21 cellular contexts compared by ENCODE assay signal in genomic region chr6:83038246-83038645, GRCh38. TPM values are rescaled to one million over a fixed set of nuclear protein-coding genes. Genes with fewer than 3 reads are reported as not detected.
DNase-seq lines count a peak whose midpoint lies in the region; ATAC-seq, FAIRE-seq and TF ChIP-seq lines count a peak whose summit lies in the region.
"Had no signal": no experiment of that assay in that cellular context is flagged by ENCODE, and none has a peak within 500 bp of the region (broad histone marks: within the 10 kb centered on the region; RNA-seq: fewer than 3 reads in every experiment).

No MANE protein-coding gene starts in this region.

- peaks cover 9% of the 10 kb centered on the region for H3K79me2 ChIP-seq in Karpas-422 (ENCODE audit: low read length)

- no peak overlapping the region for H3K27ac ChIP-seq in Karpas-422 (ENCODE audit: low read length)
- H3K27ac ChIP-seq: BLaER1, GM23248, HL-60 had no signal

- H3K36me3 ChIP-seq in bronchial epithelial cell (ENCODE audit: control insufficient read depth, insufficient read depth, low read length) (no peaks in the 10 kb centered on the region), Karpas-422 (ENCODE audit: insufficient read depth, low read length) (peaks cover 30% of the 10 kb centered on the region)
- H3K36me3 ChIP-seq: BLaER1, HAP-1 had no signal

- no peaks in the 10 kb centered on the region for H3K27me3 Mint-ChIP-seq in naive thymus-derived CD8-positive, alpha-beta T cell
- H3K27me3 Mint-ChIP-seq: CD4-positive, alpha-beta memory T cell had no signal

- H3K4me2 ChIP-seq in Karpas-422 (ENCODE audit: low read depth, low read length, poor library complexity, severe bottlenecking) = no peak overlapping the region
- H3K4me2 ChIP-seq: BLaER1 had no signal

- DNase-seq in EL (peak; percentile 4), M059J (ENCODE audit: low read depth) (peak; percentile 40), bronchial epithelial cell (ENCODE audit: low read depth) (peak; percentile 56), kidney tubule cell (ENCODE audit: low spot score) (peak; percentile 61), Karpas-422 (no peak), HT-29 (ENCODE audit: low spot score) (no peak)
- no peak for DNase-seq in naive thymus-derived CD8-positive, alpha-beta T cell
- DNase-seq: 8988T; Calu3; CD4-positive, alpha-beta memory T cell; DMS79 treated with DMSO at 0.1 percent for 48 hours; GM23248; IMR-90 had no signal

- no peak overlapping the region for H3K4me3 Mint-ChIP-seq in naive thymus-derived CD8-positive, alpha-beta T cell
- H3K4me3 Mint-ChIP-seq: CD14-positive monocyte; CD4-positive, alpha-beta memory T cell had no signal

- no peak for ATAC-seq in naive thymus-derived CD8-positive, alpha-beta T cell
- ATAC-seq in HG03342 (IDR thresholded peaks at IDR 0.05; ENCODE audit: unreplicated experiment) = no peak

- peaks cover 0 to 3% (median 0%) of the 10 kb centered on the region in 4 donors for H3K4me1 Mint-ChIP-seq in naive thymus-derived CD8-positive, alpha-beta T cell
- H3K4me1 Mint-ChIP-seq: CD14-positive monocyte; CD4-positive, alpha-beta memory T cell had no signal

- no peak for FAIRE-seq in bronchial epithelial cell (lab: Jason Lieb, UNC)
- FAIRE-seq: G401.6, GM12891, HTR-8/SVneo had no signal

- no peak overlapping the region for H3K27ac Mint-ChIP-seq in naive thymus-derived CD8-positive, alpha-beta T cell
- H3K27ac Mint-ChIP-seq: CD14-positive monocyte; CD4-positive, alpha-beta memory T cell had no signal

- peaks cover 26 to 49% (median 47%) of the 10 kb centered on the region in 3 donors for H3K36me3 Mint-ChIP-seq in naive thymus-derived CD8-positive, alpha-beta T cell

- H2AFZ ChIP-seq in Karpas-422 (ENCODE audit: low read length) = no peak overlapping the region
- H2AFZ ChIP-seq: GM23248 had no signal

- no peak overlapping the region for H3K9ac ChIP-seq in Karpas-422 (ENCODE audit: low read length)
- H3K9ac ChIP-seq: BLaER1, GM23248 had no signal

- H3K9me3 ChIP-seq in Karpas-422 (ENCODE audit: low read length) = no peaks in the 10 kb centered on the region; the same call in 1 of the 2 replicates
- H3K9me3 ChIP-seq: HAP-1 had no signal

- H3K27me3 ChIP-seq in bronchial epithelial cell (ENCODE audit: control insufficient read depth, insufficient read depth, low read length) (no peaks in the 10 kb centered on the region), Karpas-422 (ENCODE audit: low read length) (no peaks in the 10 kb centered on the region)
- H3K27me3 ChIP-seq: BLaER1 had no signal

- H3K9me3 Mint-ChIP-seq in naive thymus-derived CD8-positive, alpha-beta T cell = peaks cover 0 to 17% (median 6%) of the 10 kb centered on the region in 9 donors

- no peaks in the 10 kb centered on the region for H3K9me2 ChIP-seq in Karpas-422 (replicated peaks; ENCODE audit: insufficient read depth, low read length)

- no peaks in the 10 kb centered on the region for H3K4me1 ChIP-seq in Karpas-422 (ENCODE audit: low read length)
- H3K4me1 ChIP-seq: BLaER1, HAP-1 had no signal

- POLR2A ChIA-PET in naive thymus-derived CD8-positive, alpha-beta T cell (lab: Charles Lee) = no interaction called here

- H4K20me1 ChIP-seq in Karpas-422 (ENCODE audit: insufficient read depth, low read depth, low read length) = no peaks in the 10 kb centered on the region
- H4K20me1 ChIP-seq: BLaER1 had no signal

- TF ChIP-seq CTCF in bronchial epithelial cell (IDR thresholded peaks at IDR 0.05; ENCODE audit: insufficient read depth, low read length, severe bottlenecking) = no peak

- H3K4me3 ChIP-seq in bronchial epithelial cell (ENCODE audit: low read depth, low read length) (no peak overlapping the region), Karpas-422 (ENCODE audit: low read length) (no peak overlapping the region)
- H3K4me3 ChIP-seq: BLaER1, GM23248, HAP-1 had no signal

RNA-seq across cellular contexts. Expression of gene UBE3D, which starts 27.4 kb away (rescaled TPM):
- total RNA-seq in M059J (2014; rRNA removed; shearing (Covaris generic)) = 3.8 and 7.8 TPM in 2 replicates
- 6.1 and 11.3 TPM in 2 replicates for total RNA-seq in bronchial epithelial cell
- 10 to 100 TPM in 1 of 2 experiments, 1 to 10 TPM in 1; 8.1 to 16.5 TPM for total RNA-seq in naive thymus-derived CD8-positive, alpha-beta T cell
- 10 to 100 TPM in 1 of 3 donors, 1 to 10 TPM in 2; 3.8 to 10.3 (median 7.4) TPM for polyA plus RNA-seq in naive thymus-derived CD8-positive, alpha-beta T cell
- total RNA-seq in Karpas-422 (2014; rRNA removed; shearing (Covaris generic); ENCODE audit: low replicate concordance) = 25.1 and 25.9 TPM in 2 replicates
- 3.9 and 5.9 TPM in 2 replicates for total RNA-seq in HT-29 (2014; rRNA removed; shearing (Covaris generic))

RNA-seq across cellular contexts. Expression of gene DOP1A, which starts 29.2 kb away (rescaled TPM):
- 10.3 and 17.5 TPM in 2 replicates for total RNA-seq in M059J (2014; rRNA removed; shearing (Covaris generic))
- total RNA-seq in bronchial epithelial cell = 29.5 and 35.2 TPM in 2 replicates
- total RNA-seq in naive thymus-derived CD8-positive, alpha-beta T cell = 10 to 100 TPM; 33.6 to 33.8 TPM
- 1 to 10 TPM; 2.2 to 4.4 (median 2.9) TPM for polyA plus RNA-seq in naive thymus-derived CD8-positive, alpha-beta T cell
- 33.6 and 50.2 TPM in 2 replicates for total RNA-seq in Karpas-422 (2014; rRNA removed; shearing (Covaris generic); ENCODE audit: low replicate concordance)
- total RNA-seq in HT-29 (2014; rRNA removed; shearing (Covaris generic)) = 6.5 and 12.4 TPM in 2 replicates

Comparison
In these comparisons a context has a peak if more than half of its experiments do, and no peak if none do; other contexts are left out.
1. DNase-seq: peak in EL (single experiment), M059J (single experiment), bronchial epithelial cell (single experiment) and kidney tubule cell (single experiment); none in naive thymus-derived CD8-positive, alpha-beta T cell (0 of 10), Karpas-422 (single experiment) and HT-29 (single experiment).